24 cellular contexts compared by ENCODE assay signal in the genomic region with DNA sequence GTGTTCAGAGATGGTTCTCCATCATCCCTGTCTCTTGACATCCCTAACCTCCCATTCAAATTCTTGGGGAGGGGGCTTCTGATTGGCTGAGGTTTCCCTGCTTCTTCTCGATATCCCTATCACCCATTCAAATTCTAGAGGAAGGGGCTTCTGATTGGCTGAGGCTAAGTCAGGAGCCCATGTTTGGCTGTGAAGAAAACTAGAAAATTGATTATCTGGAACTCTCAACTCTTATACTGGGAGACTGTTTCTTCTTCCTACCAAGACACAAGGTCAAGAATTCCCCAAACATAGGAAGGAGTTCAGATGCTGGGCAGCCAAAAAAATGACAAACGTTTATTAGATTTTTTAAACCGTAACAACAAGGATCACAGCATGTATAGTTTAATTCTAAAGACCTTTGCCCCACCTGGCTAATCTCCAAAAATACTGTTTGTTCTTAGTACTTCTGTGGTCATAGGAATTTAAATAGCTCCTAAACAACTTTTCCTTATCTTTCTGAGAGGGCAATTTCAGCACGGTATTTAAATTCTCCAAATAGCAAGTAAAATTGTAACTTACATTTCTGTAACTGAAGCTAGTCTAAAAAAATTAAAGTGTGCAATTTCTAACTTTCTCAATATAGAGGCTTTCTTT. TPM values are rescaled to one million over a fixed set of nuclear protein-coding genes. Genes with fewer than 3 reads are reported as not detected.
A peak's percentile ranks its signal among the peaks of the same experiment; 100 is the strongest.
DNase-seq lines count a peak whose midpoint lies in the region; ATAC-seq and TF ChIP-seq lines count a peak whose summit lies in the region.
"Had no signal": no experiment of that assay in that cellular context is flagged by ENCODE, and none has a peak within 500 bp of the region (broad histone marks: within the 10 kb centered on the region; RNA-seq: fewer than 3 reads in every experiment).

No MANE protein-coding gene starts in this region.

- intact Hi-C loops in left ventricle myocardium superior (cut with micrococcal nuclease) = no loop called here

- H3K9me2 ChIP-seq in hepatocyte (replicated peaks; ENCODE audit: insufficient read depth) = no peaks in the 10 kb centered on the region

- H3K27me3 ChIP-seq in right atrium auricular region (no peaks in the 10 kb centered on the region), hepatocyte (no peaks in the 10 kb centered on the region)
- H3K27me3 ChIP-seq: stomach had no signal

- H3K4me3 ChIP-seq in right atrium auricular region = no peak overlapping the region
- H3K4me3 ChIP-seq in hepatocyte = no peak overlapping the region
- H3K4me3 ChIP-seq: stomach had no signal

- H2AFZ ChIP-seq in hepatocyte = no peak overlapping the region

- H3K9me3 ChIP-seq in right atrium auricular region = no peaks in the 10 kb centered on the region
- no peaks in the 10 kb centered on the region for H3K9me3 ChIP-seq in hepatocyte (ENCODE audit: low read depth)
- H3K9me3 ChIP-seq: stomach had no signal

- H3K36me3 ChIP-seq in right atrium auricular region (no peaks in the 10 kb centered on the region), hepatocyte (replicated peaks; ENCODE audit: insufficient read depth, low read depth) (no peaks in the 10 kb centered on the region)
- H3K36me3 ChIP-seq: stomach, WERI-Rb-1 had no signal

- H4K20me1 ChIP-seq in hepatocyte (ENCODE audit: insufficient read depth, poor library complexity, severe bottlenecking) = no peaks in the 10 kb centered on the region

- TF ChIP-seq POLR2A in GM18505 (IDR thresholded peaks at IDR 0.05; ENCODE audit: borderline replicate concordance, extremely low read depth, insufficient read depth, insufficient read length) = no peak

- whole genome bisulfite sequencing in hepatocyte (ENCODE audit: low lambda C conversion rate, missing lambda C conversion rate) = 41% methylated on average over 4 of the region's 4 CpGs

- H3K27ac ChIP-seq in right atrium auricular region (peak overlapping the region in 1 of 2 donors; percentile 29), hepatocyte (peak overlapping the region; percentile 8)
- H3K27ac ChIP-seq: KMS-11, stomach, WERI-Rb-1 had no signal

- no peak for TF ChIP-seq CTCF in right atrium auricular region (IDR thresholded peaks at IDR 0.05)
- TF ChIP-seq CTCF in hepatocyte (IDR thresholded peaks at IDR 0.05; ENCODE audit: poor library complexity) = no peak

- DNase-seq in left ventricle myocardium superior = no peak
- DNase-seq in right atrium auricular region (ENCODE audit: low spot score) = no peak
- DNase-seq in NCI-H774 (lab: John Stamatoyannopoulos, UW) = peak; percentile 5
- peak; percentile 50 for DNase-seq in hepatocyte (ENCODE audit: low spot score)
- DNase-seq in NOMO-1 (lab: John Stamatoyannopoulos, UW; ENCODE audit: unreplicated experiment in 2 of 2) = no peak
- no peak for DNase-seq in stimulated activated naive CD4-positive, alpha-beta T cell treated with Interleukin-2 at 50 U/mL for 16 hours (lab: John Stamatoyannopoulos, UW)
- DNase-seq: activated CD4-positive, alpha-beta memory T cell treated with anti-CD3 and anti-CD28 coated beads for 36 hours; activated naive CD4-positive, alpha-beta T cell treated with anti-CD3 and anti-CD28 coated beads, Interleukin-2, amount 50 U/mL, for 16 hours; activated T-cell treated with anti-CD3 and anti-CD28 coated beads, Interleukin-2, amount 50 U/mL, for 4 hours; CD8-positive, alpha-beta T cell; H9; naive B cell; NCI-H446; stomach; T-helper 17 cell; WERI-Rb-1 had no signal

- H3K4me1 ChIP-seq in right atrium auricular region (peaks cover 0 to 12% of the 10 kb centered on the region in 2 donors), hepatocyte (ENCODE audit: insufficient read depth) (peaks cover 16% of the 10 kb centered on the region)

- H3K79me2 ChIP-seq in hepatocyte = no peaks in the 10 kb centered on the region

- ATAC-seq in left ventricle myocardium superior (peak; percentile 70), GM18505 (IDR thresholded peaks at IDR 0.05; ENCODE audit: unreplicated experiment) (no peak), HG03442 (IDR thresholded peaks at IDR 0.05; ENCODE audit: unreplicated experiment) (no peak)
- ATAC-seq: activated T-cell treated with anti-CD3 and anti-CD28 coated beads, Interleukin-2, amount 50 U/mL, for 4 hours; CD8-positive, alpha-beta T cell; esophagus mucosa; T-helper 17 cell had no signal

- H3K4me2 ChIP-seq in hepatocyte = peak overlapping the region; percentile 8
- H3K4me2 ChIP-seq: KMS-11 had no signal

RNA-seq across cellular contexts. Expression of a gene that starts 26.4 kb away (rescaled TPM):
- total RNA-seq in left ventricle myocardium superior (not detected), right atrium auricular region (not detected), hepatocyte (not detected in 2 replicates)
- not detected in 2 replicates for polyA plus RNA-seq in hepatocyte
- total RNA-seq: activated CD4-positive, alpha-beta memory T cell treated with anti-CD3 and anti-CD28 coated beads for 36 hours; activated T-cell treated with anti-CD3 and anti-CD28 coated beads, Interleukin-2, amount 50 U/mL, for 4 hours; CD8-positive, alpha-beta T cell; H9; lung microvascular endothelial cell; OCI-LY7; osteocyte; T-helper 17 cell; ureter had no signal

Comparison
In these comparisons a context has a peak if more than half of its experiments do, and no peak if none do; other contexts are left out.
1. DNase-seq: peak in NCI-H774 (single experiment) and hepatocyte (single experiment); none in left ventricle myocardium superior (single experiment), right atrium auricular region (single experiment), NOMO-1 (0 of 2) and stimulated activated naive CD4-positive, alpha-beta T cell treated with Interleukin-2 at 50 U/mL for 16 hours (single experiment).